9 cellular contexts compared by ENCODE assay signal in the genomic region with DNA sequence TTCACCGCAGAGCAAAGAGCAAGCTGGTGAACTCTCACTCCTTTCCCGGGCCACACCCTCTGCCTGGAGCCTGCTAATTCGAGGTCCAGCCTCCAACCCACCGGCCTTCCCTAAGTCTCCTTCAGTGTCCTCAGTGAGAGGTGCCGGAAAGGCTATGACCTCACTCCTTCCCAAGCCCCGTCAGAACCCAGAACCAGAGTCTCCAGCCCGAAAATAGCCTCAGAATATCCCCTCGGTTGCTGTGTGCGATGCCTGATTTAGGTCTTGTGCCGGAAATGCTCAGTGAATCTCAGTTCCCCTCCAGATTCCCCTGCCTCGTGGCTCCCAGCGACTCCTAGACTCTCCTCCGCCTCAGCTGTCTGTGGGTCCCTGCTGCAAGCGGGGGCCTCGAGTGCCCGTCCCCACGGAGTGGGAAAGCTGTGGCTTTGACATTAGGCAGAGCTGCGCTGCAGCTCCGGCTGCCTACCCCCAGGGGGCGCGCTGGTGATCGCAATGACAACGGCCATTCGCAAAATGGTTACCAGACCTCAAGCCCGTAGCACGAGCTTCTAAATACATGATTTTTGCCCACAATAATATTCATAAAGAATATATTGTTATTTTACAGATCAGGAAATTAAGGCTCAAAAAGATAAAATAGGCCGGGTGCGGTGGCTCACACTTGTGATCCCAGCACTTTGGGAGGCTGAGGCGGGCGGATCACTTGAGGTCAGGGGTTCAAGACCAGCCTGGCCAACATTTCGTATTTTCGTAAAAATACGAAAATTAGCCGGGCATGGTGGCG. TPM values are rescaled to one million over a fixed set of nuclear protein-coding genes. Genes with fewer than 3 reads are reported as not detected.
DNase-seq lines count a peak whose midpoint lies in the region; ATAC-seq and TF ChIP-seq lines count a peak whose summit lies in the region.
"Had no signal": no experiment of that assay in that cellular context is flagged by ENCODE, and none has a peak within 500 bp of the region (broad histone marks: within the 10 kb centered on the region; RNA-seq: fewer than 3 reads in every experiment).

No MANE protein-coding gene starts in this region.

- H3K4me3 ChIP-seq in GM06990 (replicated peaks; ENCODE audit: low read depth, low read length): no peak overlapping the region; the same call in 1 of the 2 replicates
- H3K4me3 ChIP-seq in LNCaP clone FGC (ENCODE audit: low read depth, low read length): no peak overlapping the region
- peak overlapping the region; percentile 5; the same call in 1 of the 2 replicates for H3K4me3 ChIP-seq in WERI-Rb-1 (ENCODE audit: low read depth, low read length)
- peak overlapping the region in 1 of 8 donors; percentile 41 for H3K4me3 ChIP-seq in spleen

- H3K4me1 ChIP-seq in spleen: peaks cover 3 to 23% (median 9%) of the 10 kb centered on the region in 6 donors

- H3K27ac ChIP-seq in WERI-Rb-1 (no peak overlapping the region), spleen (peak overlapping the region in 1 of 8 donors; percentile 34)

- peak; percentile 99 for TF ChIP-seq CTCF in GM06990 (IDR thresholded peaks at IDR 0.05; ENCODE audit: insufficient read depth, low read length, poor library complexity, severe bottlenecking)
- TF ChIP-seq CTCF in LNCaP clone FGC (IDR thresholded peaks at IDR 0.05; ENCODE audit: control insufficient read depth, extremely low read depth, insufficient read depth): peak; percentile 86
- TF ChIP-seq CTCF in WERI-Rb-1 (IDR thresholded peaks at IDR 0.05; ENCODE audit: low read depth, low read length): peak; percentile 99
- TF ChIP-seq CTCF in spleen (IDR thresholded peaks at IDR 0.05 in 8 of 11, conservative IDR thresholded peaks at IDR 0.05 in 3 of 11): peak; percentile 65 to 99 (median 95)

- WGBS in spleen, 5 donors: 19 to 26% (median 21%) methylated on average over 31 to 35 of the region's 35 CpGs

- intact Hi-C loops in spleen (cut with DNase I; ENCODE audit: low total_unique reads): no loop called here

- DNase-seq in GM06990 (ENCODE audit: extremely low read depth, insufficient read length): peak; percentile 72
- no peak for DNase-seq in LNCaP clone FGC (ENCODE audit: low read depth)
- DNase-seq in WERI-Rb-1: peak; percentile 87
- peak; percentile 69 to 78 for DNase-seq in T47D (ENCODE audit: low read depth in 1 of 2, low spot score in 1 of 2)
- DNase-seq in iPS-NIHi7 (ENCODE audit: extremely low spot score): peak; percentile 81
- DNase-seq in spleen: peak; percentile 94
- no peak for DNase-seq in NCI-H1105 (lab: John Stamatoyannopoulos, UW)

- no peak for ATAC-seq in HG03520 (IDR thresholded peaks at IDR 0.05; ENCODE audit: unreplicated experiment)

- H3K9me3 ChIP-seq in WERI-Rb-1 (ENCODE audit: severe bottlenecking) (no peaks in the 10 kb centered on the region), spleen (no peaks in the 10 kb centered on the region)

- H3K27me3 ChIP-seq in GM06990 (replicated peaks; ENCODE audit: control insufficient read depth, insufficient read depth, low read length) (no peaks in the 10 kb centered on the region), WERI-Rb-1 (ENCODE audit: insufficient read depth, low read depth, severe bottlenecking) (no peaks in the 10 kb centered on the region), spleen (replicated peaks in 1 of 7) (peaks cover 0 to 42% (median 11%) of the 10 kb centered on the region in 7 donors)

- no peak for TF ChIP-seq POLR2A in spleen (IDR thresholded peaks at IDR 0.05)

- H3K36me3 ChIP-seq in GM06990 (ENCODE audit: control insufficient read depth, insufficient read depth, low read length): no peaks in the 10 kb centered on the region
- H3K36me3 ChIP-seq in WERI-Rb-1: no peaks in the 10 kb centered on the region
- H3K36me3 ChIP-seq in spleen: no peaks in the 10 kb centered on the region

- in situ Hi-C loops in T47D (cut with HindIII; ENCODE audit: low pct_unique_long_range_greater_than_20kb, low sequenced_read_pairs): no loop called here

RNA-seq across cellular contexts. Expression of a gene that starts 4.2 kb away (rescaled TPM):
- total RNA-seq in spleen: not detected
- polyA plus RNA-seq in spleen: under 1 TPM in 1 of 3 donors, not detected in 2; 0.05 TPM
- total RNA-seq: mononuclear cell had no signal

RNA-seq across cellular contexts. Expression of a gene that starts 46.6 kb away (rescaled TPM):
- 1 to 10 TPM in 6 of 7 donors, under 1 TPM in 1; 0.51 to 3.2 (median 1.9) TPM for total RNA-seq in spleen
- 1 to 10 TPM; 1.6 to 4.5 (median 2.1) TPM for polyA plus RNA-seq in spleen

Comparison
In these comparisons a context has a peak if more than half of its experiments do, and no peak if none do; other contexts are left out.
1. DNase-seq: peak in GM06990 (single experiment), WERI-Rb-1 (single experiment), T47D (2 of 2), iPS-NIHi7 (single experiment) and spleen (single experiment); none in LNCaP clone FGC (single experiment) and NCI-H1105 (single experiment).
2. Peak in every context shown above with its lines, with median percentiles within 50 percentile points of each other: CTCF ChIP-seq.